In the genomic region with DNA sequence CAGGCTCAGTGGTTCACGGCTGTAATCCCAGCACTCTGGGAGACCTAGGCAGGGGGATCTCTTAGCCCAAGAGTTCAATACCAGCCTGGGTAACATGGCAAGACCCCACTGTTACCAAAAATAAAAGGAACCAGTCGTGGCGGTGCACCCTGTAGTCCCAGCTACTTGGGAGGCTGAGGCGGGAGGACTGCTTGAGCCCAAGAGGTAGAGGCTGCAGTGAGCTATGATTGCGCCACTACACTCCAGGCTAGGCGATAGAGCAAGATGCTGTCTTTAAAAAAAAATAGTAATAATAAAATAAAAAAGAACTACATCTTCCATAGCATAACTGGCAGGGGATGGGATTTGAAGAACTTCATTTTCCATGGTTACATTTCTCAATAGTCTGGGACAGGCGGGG, we compare ENCODE assay signal across 16 cellular contexts. TPM values are rescaled to one million over a fixed set of nuclear protein-coding genes. Genes with fewer than 3 reads are reported as not detected.
A peak's percentile ranks its signal among the peaks of the same experiment; 100 is the strongest.
DNase-seq lines count a peak whose midpoint lies in the region; ATAC-seq, FAIRE-seq and TF ChIP-seq lines count a peak whose summit lies in the region.
"Had no signal": no experiment of that assay in that cellular context is flagged by ENCODE, and none has a peak within 500 bp of the region (broad histone marks: within the 10 kb centered on the region; RNA-seq: fewer than 3 reads in every experiment).

No MANE protein-coding gene starts in this region.

- ATAC-seq in stimulated activated effector memory CD8-positive, alpha-beta T cell treated with anti-CD3 and anti-CD28 coated beads, Interleukin-12 subunit alpha, Interleukin-12 subunit beta, amount 100 ng/mL, for 72 hours = no peak

- peak overlapping the region; percentile 78 for H3K27ac ChIP-seq in VCaP
- no peak overlapping the region for H3K27ac ChIP-seq in hepatocyte
- H3K27ac ChIP-seq: SJSA1 had no signal

- FAIRE-seq in HTR-8/SVneo (lab: Jason Lieb, UNC) = no peak

- no peaks in the 10 kb centered on the region for H3K27me3 Mint-ChIP-seq in activated CD4-positive, alpha-beta memory T cell treated with anti-CD3 and anti-CD28 coated beads for 36 hours
- peaks cover 12% of the 10 kb centered on the region for H3K27me3 Mint-ChIP-seq in activated CD4-positive, alpha-beta memory T cell treated with anti-CD3 and anti-CD28 coated beads, Interleukin-2, amount 10 ng/mL, durations not matched to agents 7 days and 5 days
- peaks cover 4% of the 10 kb centered on the region for H3K27me3 Mint-ChIP-seq in chondrocyte (ENCODE audit: low read depth)

- peak overlapping the region; percentile 20 for H3K4me3 ChIP-seq in hepatocyte

- intact Hi-C loops in activated CD4-positive, alpha-beta memory T cell treated with anti-CD3 and anti-CD28 coated beads for 36 hours (cut with micrococcal nuclease) = loop anchor here (2.0 to 10.0 kb wide), 3 partner anchors 16 to 322 kb away; a partner anchor contains a TSS

- H3K36me3 ChIP-seq in hepatocyte (replicated peaks; ENCODE audit: insufficient read depth, low read depth) = no peaks in the 10 kb centered on the region
- H3K36me3 ChIP-seq: SJSA1 had no signal

- no peak for TF ChIP-seq CTCF in VCaP (conservative IDR thresholded peaks at IDR 0.05)
- no peak for TF ChIP-seq CTCF in hepatocyte (IDR thresholded peaks at IDR 0.05; ENCODE audit: poor library complexity)
- no peak for TF ChIP-seq CTCF in chondrocyte (IDR thresholded peaks at IDR 0.05)

- H3K9me3 Mint-ChIP-seq in activated CD4-positive, alpha-beta memory T cell treated with anti-CD3 and anti-CD28 coated beads for 36 hours = no peaks in the 10 kb centered on the region
- H3K9me3 Mint-ChIP-seq in activated CD4-positive, alpha-beta memory T cell treated with anti-CD3 and anti-CD28 coated beads, Interleukin-2, amount 10 ng/mL, durations not matched to agents 7 days and 5 days = no peaks in the 10 kb centered on the region
- H3K9me3 Mint-ChIP-seq in stimulated activated effector memory CD8-positive, alpha-beta T cell treated with anti-CD3 and anti-CD28 coated beads, Interleukin-12 subunit alpha, Interleukin-12 subunit beta, amount 100 ng/mL, for 72 hours = no peaks in the 10 kb centered on the region
- no peaks in the 10 kb centered on the region for H3K9me3 Mint-ChIP-seq in chondrocyte (ENCODE audit: low read depth)
- H3K9me3 Mint-ChIP-seq: naive B cell had no signal

- no peaks in the 10 kb centered on the region for H3K9me2 ChIP-seq in hepatocyte (replicated peaks; ENCODE audit: insufficient read depth)

- peak overlapping the region; percentile 90 for H3K4me3 Mint-ChIP-seq in activated CD4-positive, alpha-beta memory T cell treated with anti-CD3 and anti-CD28 coated beads for 36 hours
- H3K4me3 Mint-ChIP-seq in activated CD4-positive, alpha-beta memory T cell treated with anti-CD3 and anti-CD28 coated beads, Interleukin-2, amount 10 ng/mL, durations not matched to agents 7 days and 5 days = no peak overlapping the region
- peak overlapping the region; percentile 89 for H3K4me3 Mint-ChIP-seq in stimulated activated effector memory CD8-positive, alpha-beta T cell treated with anti-CD3 and anti-CD28 coated beads, Interleukin-12 subunit alpha, Interleukin-12 subunit beta, amount 100 ng/mL, for 72 hours
- H3K4me3 Mint-ChIP-seq in chondrocyte (ENCODE audit: unreplicated experiment) = no peak overlapping the region

- H2AFZ ChIP-seq in hepatocyte = no peak overlapping the region

- no peaks in the 10 kb centered on the region for H3K9me3 ChIP-seq in hepatocyte (ENCODE audit: low read depth)
- H3K9me3 ChIP-seq: SJSA1, tibial nerve had no signal

- no peaks in the 10 kb centered on the region for H4K20me1 ChIP-seq in hepatocyte (ENCODE audit: insufficient read depth, poor library complexity, severe bottlenecking)

- H3K79me2 ChIP-seq in hepatocyte = no peaks in the 10 kb centered on the region

- DNase-seq in activated CD4-positive, alpha-beta memory T cell treated with anti-CD3 and anti-CD28 coated beads for 36 hours = no peak
- no peak for DNase-seq in activated CD4-positive, alpha-beta memory T cell treated with anti-CD3 and anti-CD28 coated beads, Interleukin-2, amount 10 ng/mL, durations not matched to agents 7 days and 5 days
- DNase-seq in hepatocyte (ENCODE audit: low spot score) = no peak
- DNase-seq in stimulated activated effector memory CD8-positive, alpha-beta T cell treated with anti-CD3 and anti-CD28 coated beads, Interleukin-12 subunit alpha, Interleukin-12 subunit beta, amount 100 ng/mL, for 72 hours (ENCODE audit: low spot score in 2 of 2) = no peak
- DNase-seq in chondrocyte (ENCODE audit: low spot score) = no peak
- DNase-seq in HTR-8/SVneo (ENCODE audit: insufficient read length, low spot score) = no peak
- DNase-seq in cortex of kidney (lab: John Stamatoyannopoulos, UW) = no peak
- DNase-seq: activated CD4-positive, CD25-positive, alpha-beta regulatory T cell treated with anti-CD3 and anti-CD28 coated beads, Interleukin-2, amount 50 U/mL, for 72 hours; dermis blood vessel endothelial cell; naive B cell; NCI-H187 treated with DMSO at 0.1 percent for 48 hours had no signal

- H3K36me3 Mint-ChIP-seq in activated CD4-positive, alpha-beta memory T cell treated with anti-CD3 and anti-CD28 coated beads for 36 hours = no peaks in the 10 kb centered on the region
- H3K36me3 Mint-ChIP-seq in activated CD4-positive, alpha-beta memory T cell treated with anti-CD3 and anti-CD28 coated beads, Interleukin-2, amount 10 ng/mL, durations not matched to agents 7 days and 5 days (ENCODE audit: low read depth) = no peaks in the 10 kb centered on the region
- peaks cover 4% of the 10 kb centered on the region for H3K36me3 Mint-ChIP-seq in stimulated activated effector memory CD8-positive, alpha-beta T cell treated with anti-CD3 and anti-CD28 coated beads, Interleukin-12 subunit alpha, Interleukin-12 subunit beta, amount 100 ng/mL, for 72 hours
- H3K36me3 Mint-ChIP-seq in chondrocyte (ENCODE audit: low read depth) = peaks cover 3% of the 10 kb centered on the region
- H3K36me3 Mint-ChIP-seq: naive B cell had no signal

- H3K4me2 ChIP-seq in hepatocyte = peak overlapping the region; percentile 84

- WGBS in hepatocyte (ENCODE audit: low lambda C conversion rate, missing lambda C conversion rate) = 91% methylated on average over 7 of the region's 7 CpGs

- H3K27me3 ChIP-seq in hepatocyte = no peaks in the 10 kb centered on the region
- H3K27me3 ChIP-seq: SJSA1, tibial nerve had no signal

- no peaks in the 10 kb centered on the region for H3K4me1 ChIP-seq in hepatocyte (ENCODE audit: insufficient read depth)

- CTCF ChIA-PET in activated CD4-positive, alpha-beta memory T cell treated with anti-CD3 and anti-CD28 coated beads for 36 hours (lab: Charles Lee) = interaction anchor here (1.3 to 10.3 kb wide), 4 partner anchors 15 to 206 kb away, joined by 5 to 86 read pairs (median 16); no protein-coding TSS in a partner anchor
- CTCF ChIA-PET in activated CD4-positive, alpha-beta memory T cell treated with anti-CD3 and anti-CD28 coated beads, Interleukin-2, amount 10 ng/mL, durations not matched to agents 7 days and 5 days (lab: Charles Lee) = interaction anchor here (1.8 to 3.2 kb wide), 6 partner anchors 12 to 92 kb away, joined by 7 to 49 read pairs (median 17); a partner anchor contains a TSS

- POLR2A ChIA-PET in activated CD4-positive, alpha-beta memory T cell treated with anti-CD3 and anti-CD28 coated beads for 36 hours (lab: Charles Lee) = interaction anchor here (1.0 to 1.8 kb wide), 3 partner anchors 10 to 134 kb away, joined by 3 to 4 read pairs (median 4); a partner anchor contains a TSS
- POLR2A ChIA-PET in activated CD4-positive, alpha-beta memory T cell treated with anti-CD3 and anti-CD28 coated beads, Interleukin-2, amount 10 ng/mL, durations not matched to agents 7 days and 5 days (lab: Charles Lee) = interaction anchor here (1.5 to 2.8 kb wide), 4 partner anchors 12 to 134 kb away, joined by 3 to 23 read pairs (median 9); a partner anchor contains a TSS

- H3K4me1 Mint-ChIP-seq in activated CD4-positive, alpha-beta memory T cell treated with anti-CD3 and anti-CD28 coated beads for 36 hours (ENCODE audit: low read depth) = peaks cover 30% of the 10 kb centered on the region
- H3K4me1 Mint-ChIP-seq in activated CD4-positive, alpha-beta memory T cell treated with anti-CD3 and anti-CD28 coated beads, Interleukin-2, amount 10 ng/mL, durations not matched to agents 7 days and 5 days = peaks cover 24% of the 10 kb centered on the region
- H3K4me1 Mint-ChIP-seq in stimulated activated effector memory CD8-positive, alpha-beta T cell treated with anti-CD3 and anti-CD28 coated beads, Interleukin-12 subunit alpha, Interleukin-12 subunit beta, amount 100 ng/mL, for 72 hours = peaks cover 35% of the 10 kb centered on the region
- H3K4me1 Mint-ChIP-seq in chondrocyte (ENCODE audit: low read depth) = peaks cover 8% of the 10 kb centered on the region

- peak overlapping the region; percentile 36 for H3K27ac Mint-ChIP-seq in activated CD4-positive, alpha-beta memory T cell treated with anti-CD3 and anti-CD28 coated beads for 36 hours
- H3K27ac Mint-ChIP-seq in activated CD4-positive, alpha-beta memory T cell treated with anti-CD3 and anti-CD28 coated beads, Interleukin-2, amount 10 ng/mL, durations not matched to agents 7 days and 5 days = no peak overlapping the region
- H3K27ac Mint-ChIP-seq in stimulated activated effector memory CD8-positive, alpha-beta T cell treated with anti-CD3 and anti-CD28 coated beads, Interleukin-12 subunit alpha, Interleukin-12 subunit beta, amount 100 ng/mL, for 72 hours = no peak overlapping the region
- H3K27ac Mint-ChIP-seq in chondrocyte (ENCODE audit: unreplicated experiment) = no peak overlapping the region

RNA-seq across cellular contexts. Expression of a gene that starts 3.0 kb away (rescaled TPM):
- total RNA-seq in activated CD4-positive, alpha-beta memory T cell treated with anti-CD3 and anti-CD28 coated beads for 36 hours = 1 to 10 TPM; 2.3 TPM
- 1 to 10 TPM in 1 of 2 experiments, under 1 TPM in 1; 0.63 to 1.0 TPM for total RNA-seq in activated CD4-positive, alpha-beta memory T cell treated with anti-CD3 and anti-CD28 coated beads, Interleukin-2, amount 10 ng/mL, durations not matched to agents 7 days and 5 days
- total RNA-seq in hepatocyte (4.6 and 4.8 TPM in 2 replicates), chondrocyte (0.39 to 1.0 TPM (median 0.59 TPM) in 3 replicates)
- 13.2 and 13.5 TPM in 2 replicates for polyA plus RNA-seq in hepatocyte
- total RNA-seq: skeletal muscle tissue had no signal

RNA-seq across cellular contexts. Expression of a gene that starts 42.2 kb away (rescaled TPM):
- 10 to 100 TPM; 13.5 to 15.2 TPM for total RNA-seq in activated CD4-positive, alpha-beta memory T cell treated with anti-CD3 and anti-CD28 coated beads for 36 hours
- 10 to 100 TPM; 12.0 to 15.2 TPM for total RNA-seq in activated CD4-positive, alpha-beta memory T cell treated with anti-CD3 and anti-CD28 coated beads, Interleukin-2, amount 10 ng/mL, durations not matched to agents 7 days and 5 days
- total RNA-seq in hepatocyte (22.2 and 24.9 TPM in 2 replicates), chondrocyte (4.5 to 8.1 TPM (median 7.0 TPM) in 3 replicates)
- polyA plus RNA-seq in hepatocyte = 23.4 and 29.0 TPM in 2 replicates

RNA-seq across cellular contexts. Expression of a gene that starts 47.7 kb away (rescaled TPM):
- not detected for total RNA-seq in activated CD4-positive, alpha-beta memory T cell treated with anti-CD3 and anti-CD28 coated beads for 36 hours
- total RNA-seq in activated CD4-positive, alpha-beta memory T cell treated with anti-CD3 and anti-CD28 coated beads, Interleukin-2, amount 10 ng/mL, durations not matched to agents 7 days and 5 days = not detected
- total RNA-seq in hepatocyte (not detected in 2 replicates), chondrocyte (not detected in 3 replicates)
- not detected in 2 replicates for polyA plus RNA-seq in hepatocyte
- total RNA-seq: dermis blood vessel endothelial cell, fibroblast of villous mesenchyme, SJSA1, skeletal muscle tissue, tibial nerve had no signal

Comparison
In these comparisons a context has a peak if more than half of its experiments do, and no peak if none do; other contexts are left out.
1. H3K4me3 Mint-ChIP-seq: peak in activated CD4-positive, alpha-beta memory T cell treated with anti-CD3 and anti-CD28 coated beads for 36 hours (single experiment) and stimulated activated effector memory CD8-positive, alpha-beta T cell treated with anti-CD3 and anti-CD28 coated beads, Interleukin-12 subunit alpha, Interleukin-12 subunit beta, amount 100 ng/mL, for 72 hours (single experiment); none in activated CD4-positive, alpha-beta memory T cell treated with anti-CD3 and anti-CD28 coated beads, Interleukin-2, amount 10 ng/mL, durations not matched to agents 7 days and 5 days (single experiment) and chondrocyte (single experiment).